15 cellular contexts compared by ENCODE assay signal in the genomic region with DNA sequence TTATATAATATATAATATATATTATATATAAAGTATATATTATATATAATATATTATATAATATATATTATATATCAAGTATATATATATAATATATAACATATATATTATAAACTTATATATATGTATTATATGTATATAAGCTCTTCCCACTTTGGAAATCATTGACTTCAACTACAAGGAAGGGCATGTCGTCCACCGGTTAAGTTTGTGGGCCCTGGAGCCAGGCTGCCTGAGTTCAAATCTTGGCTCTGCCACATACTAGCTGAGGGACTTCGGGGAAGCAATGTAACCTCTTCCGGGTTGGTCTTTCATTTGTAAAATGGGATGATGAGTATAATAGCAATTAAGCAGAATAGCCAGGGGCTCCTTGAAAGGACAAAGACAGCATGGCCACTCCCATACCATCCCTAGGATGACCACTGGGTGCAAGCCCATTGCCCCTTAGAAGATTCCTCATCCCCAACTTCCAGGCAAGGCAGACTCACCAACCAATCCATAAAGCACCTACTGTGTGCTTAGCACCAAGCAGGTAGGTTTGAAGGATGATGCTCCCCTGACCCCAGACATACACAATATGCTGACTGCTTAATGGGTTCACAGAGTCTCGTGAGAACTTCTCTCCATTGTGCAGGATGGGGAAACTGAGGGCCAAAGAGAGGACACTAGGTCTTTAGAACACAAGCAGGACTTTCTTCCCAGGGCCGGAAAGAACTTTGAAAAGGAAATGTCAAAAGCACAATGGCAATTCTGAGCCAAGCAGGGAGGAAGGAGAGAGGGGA.
A peak's percentile ranks its signal among the peaks of the same experiment; 100 is the strongest.
DNase-seq lines count a peak whose midpoint lies in the region; ATAC-seq, FAIRE-seq and TF ChIP-seq lines count a peak whose summit lies in the region.
"Had no signal": no experiment of that assay in that cellular context is flagged by ENCODE, and none has a peak within 500 bp of the region (broad histone marks: within the 10 kb centered on the region; RNA-seq: fewer than 3 reads in every experiment).

No MANE protein-coding gene starts in this region.

- no TSS peak for BruUV-seq in HepG2 (replicated peaks; lab: Mats Ljungman, UMichigan)

- H4K20me1 ChIP-seq in HepG2 (ENCODE audit: insufficient read depth, low read length) = no peaks in the 10 kb centered on the region

- no peak overlapping the region for H2AFZ ChIP-seq in HepG2 (ENCODE audit: low read length)
- H2AFZ ChIP-seq: GM23248 had no signal

- H3K27me3 Mint-ChIP-seq in activated CD8-positive, alpha-beta memory T cell treated with anti-CD3 and anti-CD28 coated beads, Interleukin-2, amount 10 ng/mL, durations not matched to agents 7 days and 5 days = peaks cover 24% of the 10 kb centered on the region
- peaks cover 13% of the 10 kb centered on the region for H3K27me3 Mint-ChIP-seq in HFFc6 (ENCODE audit: insufficient read depth)

- POLR2A ChIA-PET in HepG2 (lab: Yijun Ruan, JAX) = no interaction called here

- peak overlapping the region; percentile 1; the same call in 1 of the 2 replicates for H3K4me2 ChIP-seq in HepG2 (ENCODE audit: low read depth, low read length)

- DNase-seq in activated CD8-positive, alpha-beta memory T cell treated with anti-CD3 and anti-CD28 coated beads, Interleukin-2, amount 10 ng/mL, durations not matched to agents 7 days and 5 days = no peak
- DNase-seq in activated CD8-positive, alpha-beta memory T cell treated with anti-CD3 and anti-CD28 coated beads, Interleukin-2, amount 50 U/mL, for 4 hours = no peak
- DNase-seq in HepG2 (ENCODE audit: low spot score) (no peak), ureter (ENCODE audit: low spot score) (peak; percentile 19), HFFc6 (no peak), NCI-H2107 (lab: John Stamatoyannopoulos, UW) (no peak)
- DNase-seq: Calu3, GF-D8, GM23248, KG1, NCI-H1105 treated with DMSO at 0.1 percent for 48 hours, NCI-H187 treated with DMSO at 0.1 percent for 48 hours, NCI-H2171, NCI-H446 treated with DMSO at 0.1 percent for 48 hours had no signal

- H3K36me3 Mint-ChIP-seq in activated CD8-positive, alpha-beta memory T cell treated with anti-CD3 and anti-CD28 coated beads, Interleukin-2, amount 10 ng/mL, durations not matched to agents 7 days and 5 days = no peaks in the 10 kb centered on the region
- H3K36me3 Mint-ChIP-seq in HFFc6 (ENCODE audit: low read depth) = no peaks in the 10 kb centered on the region

- FAIRE-seq in HepG2 (lab: Jason Lieb, UNC) = no peak

- H3K9ac ChIP-seq in HepG2 (ENCODE audit: insufficient read depth, low read depth, low read length) = no peak overlapping the region
- H3K9ac ChIP-seq: GM23248 had no signal

- TF ChIP-seq EP300 in HepG2 (IDR thresholded peaks at IDR 0.05; ENCODE audit: low read depth in 2 of 2, low read length in 2 of 2) (no peak), HepG2 (CRISPR knock-in tag; IDR thresholded peaks at IDR 0.05; ENCODE audit: borderline replicate concordance) (no peak)

- H3K36me3 ChIP-seq in HepG2 (replicated peaks in 1 of 2; ENCODE audit: control insufficient read depth in 1 of 2, insufficient read depth in 2 of 2, low read length in 2 of 2) = no peaks in the 10 kb centered on the region

- TF ChIP-seq RAD21 in HepG2 (CRISPR knock-in tag; IDR thresholded peaks at IDR 0.05) = no peak

- H3K4me3 Mint-ChIP-seq in activated CD8-positive, alpha-beta memory T cell treated with anti-CD3 and anti-CD28 coated beads, Interleukin-2, amount 10 ng/mL, durations not matched to agents 7 days and 5 days = no peak overlapping the region
- no peak overlapping the region for H3K4me3 Mint-ChIP-seq in HFFc6

- H3K79me2 ChIP-seq in HepG2 (ENCODE audit: insufficient read depth, low read length) = no peaks in the 10 kb centered on the region

- H3K9me3 ChIP-seq in HepG2 (ENCODE audit: low read length) = no peaks in the 10 kb centered on the region

- intact Hi-C loops in HepG2 (cut with micrococcal nuclease; ENCODE audit: unreplicated experiment) = no loop called here

- H3K9me3 Mint-ChIP-seq in activated CD8-positive, alpha-beta memory T cell treated with anti-CD3 and anti-CD28 coated beads, Interleukin-2, amount 10 ng/mL, durations not matched to agents 7 days and 5 days (ENCODE audit: low read depth) = no peaks in the 10 kb centered on the region
- no peaks in the 10 kb centered on the region for H3K9me3 Mint-ChIP-seq in HFFc6

- no peak for TF ChIP-seq POLR2A in HepG2 (IDR thresholded peaks at IDR 0.05; ENCODE audit: insufficient read depth in 1 of 2, low read depth in 2 of 2, low read length in 2 of 2)

- in situ Hi-C loops in HepG2 (cut with HindIII; ENCODE audit: extremely low pct_ligation_motif_present, low pct_unique_long_range_greater_than_20kb) = no loop called here

- no peaks in the 10 kb centered on the region for H3K4me1 Mint-ChIP-seq in activated CD8-positive, alpha-beta memory T cell treated with anti-CD3 and anti-CD28 coated beads, Interleukin-2, amount 10 ng/mL, durations not matched to agents 7 days and 5 days
- H3K4me1 Mint-ChIP-seq in HFFc6 (ENCODE audit: low read depth) = peaks cover 8% of the 10 kb centered on the region

- CTCF ChIA-PET in activated CD8-positive, alpha-beta memory T cell treated with anti-CD3 and anti-CD28 coated beads, Interleukin-2, amount 10 ng/mL, durations not matched to agents 7 days and 5 days (lab: Charles Lee) = no interaction called here
- CTCF ChIA-PET in HepG2 (lab: Yijun Ruan, JAX; ENCODE audit: low intra/inter-chr PET ratio, low total read pairs) = no interaction called here

- TF ChIP-seq CTCF in HepG2 (CRISPR knock-in tag; IDR thresholded peaks at IDR 0.05) (no peak), HFFc6 (IDR thresholded peaks at IDR 0.05) (no peak)

- ATAC-seq in activated CD8-positive, alpha-beta memory T cell treated with anti-CD3 and anti-CD28 coated beads, Interleukin-2, amount 10 ng/mL, durations not matched to agents 7 days and 5 days = no peak
- ATAC-seq in HepG2 = no peak

- H3K4me1 ChIP-seq in HepG2 (ENCODE audit: insufficient read depth, low read length) = peaks cover 28% of the 10 kb centered on the region

- H3K27ac ChIP-seq in HepG2 (ENCODE audit: extremely low read length, insufficient read depth, low read length) = no peak overlapping the region
- H3K27ac ChIP-seq: GM23248 had no signal

- no peak overlapping the region for H3K4me3 ChIP-seq in HepG2 (replicated peaks in 1 of 3; ENCODE audit: insufficient read depth in 1 of 3, low read depth in 2 of 3, low read length in 3 of 3)
- H3K4me3 ChIP-seq: GM23248 had no signal

- 64% methylated on average over 6 of the region's 6 CpGs for WGBS in HepG2 (ENCODE audit: low lambda C conversion rate)

- H3K27me3 ChIP-seq in HepG2 (ENCODE audit: control insufficient read depth in 1 of 2, insufficient read depth in 2 of 2, low read length in 2 of 2) = peaks cover 0 to 17% of the 10 kb centered on the region in 2 experiments; a peak in 3 of 5 replicates

- H3K27ac Mint-ChIP-seq in activated CD8-positive, alpha-beta memory T cell treated with anti-CD3 and anti-CD28 coated beads, Interleukin-2, amount 10 ng/mL, durations not matched to agents 7 days and 5 days = peak overlapping the region; percentile 48
- no peak overlapping the region for H3K27ac Mint-ChIP-seq in HFFc6

TF ChIP-seq in PFSK-1, 5 proteins besides CTCF, POLR2A, EP300 and RAD21 (continues in another document):
- TF ChIP-seq TAF1 (IDR thresholded peaks at IDR 0.05; ENCODE audit: borderline replicate concordance, insufficient read depth, low read length) = no peak

TF ChIP-seq in HepG2, 621 proteins besides CTCF, POLR2A, EP300 and RAD21:
- peak; percentile 90 for TF ChIP-seq ZKSCAN1 (IDR thresholded peaks at IDR 0.05; ENCODE audit: low read length)
- TF ChIP-seq ZFP41 (CRISPR knock-in tag; IDR thresholded peaks at IDR 0.05; ENCODE audit: borderline replicate concordance) = no peak
- TF ChIP-seq MBNL3 (CRISPR knock-in tag; conservative IDR thresholded peaks at IDR 0.05) = 0 out of 2 replicates have a peak, but pooled peaks have one; percentile 45
- TF ChIP-seq HES4 (CRISPR knock-in tag; IDR thresholded peaks at IDR 0.05; ENCODE audit: borderline replicate concordance) = no peak
